In genomic region chr14:96038920-96039632, GRCh38 we compare ENCODE assay signal across 1 cellular context.
A peak's percentile ranks its signal among the peaks of the same experiment; 100 is the strongest.
TF ChIP-seq lines count a peak whose summit lies in the region.

TSS of gene C14orf132 (plus strand) at chr14:96039362. CDS start at chr14:96039501, 139 bp downstream.

TF ChIP-seq in HepG2, 621 proteins besides CTCF, POLR2A, EP300 and RAD21:
- TF ChIP-seq ARID4A (CRISPR knock-in tag; IDR thresholded peaks at IDR 0.05; ENCODE audit: borderline replicate concordance), result 0 out of 2 replicates have a peak, but pooled peaks have one; percentile 17
- TF ChIP-seq ZNF740 (CRISPR knock-in tag; IDR thresholded peaks at IDR 0.05), result 0 out of 2 replicates have a peak, but pooled peaks have one; percentile 17
- TF ChIP-seq HNRNPLL (IDR thresholded peaks at IDR 0.05; ENCODE audit: low read depth, low read length, poor library complexity, severe bottlenecking), result peak; percentile 36
- peak; percentile 26; the same call in 1 of the 2 replicates for TF ChIP-seq ZNF768 (CRISPR knock-in tag; IDR thresholded peaks at IDR 0.05)
- TF ChIP-seq UBTF (CRISPR knock-in tag; IDR thresholded peaks at IDR 0.05), result 0 out of 2 replicates have a peak, but pooled peaks have one; percentile 23
- 0 out of 2 replicates have a peak, but pooled peaks have one; percentile 32 for TF ChIP-seq ZNF687 (CRISPR knock-in tag; IDR thresholded peaks at IDR 0.05)
- TF ChIP-seq HMGXB4 (CRISPR knock-in tag; IDR thresholded peaks at IDR 0.05; ENCODE audit: borderline replicate concordance in 1 of 2, low read depth in 1 of 2), result peak in 1 of 2 experiments; percentile 15; a peak in 1 of 4 replicates
- 0 out of 2 replicates have a peak, but pooled peaks have one; percentile 36 for TF ChIP-seq SP4 (CRISPR knock-in tag; IDR thresholded peaks at IDR 0.05)
- no peak for TF ChIP-seq E2F5 (CRISPR knock-in tag; conservative IDR thresholded peaks at IDR 0.05)
- peak; percentile 27; the same call in 1 of the 2 replicates for TF ChIP-seq ZNF777 (CRISPR knock-in tag; IDR thresholded peaks at IDR 0.05)
- no peak for TF ChIP-seq MLX (CRISPR knock-in tag; IDR thresholded peaks at IDR 0.05)
- 0 out of 2 replicates have a peak, but pooled peaks have one; percentile 27 for TF ChIP-seq MXD3 (CRISPR knock-in tag; IDR thresholded peaks at IDR 0.05)
- no peak for TF ChIP-seq ZFX (CRISPR knock-in tag; IDR thresholded peaks at IDR 0.05; ENCODE audit: low read depth)
- no peak for TF ChIP-seq NR0B2 (CRISPR knock-in tag; IDR thresholded peaks at IDR 0.05)
